10 cellular contexts compared by ENCODE assay signal in the genomic region with DNA sequence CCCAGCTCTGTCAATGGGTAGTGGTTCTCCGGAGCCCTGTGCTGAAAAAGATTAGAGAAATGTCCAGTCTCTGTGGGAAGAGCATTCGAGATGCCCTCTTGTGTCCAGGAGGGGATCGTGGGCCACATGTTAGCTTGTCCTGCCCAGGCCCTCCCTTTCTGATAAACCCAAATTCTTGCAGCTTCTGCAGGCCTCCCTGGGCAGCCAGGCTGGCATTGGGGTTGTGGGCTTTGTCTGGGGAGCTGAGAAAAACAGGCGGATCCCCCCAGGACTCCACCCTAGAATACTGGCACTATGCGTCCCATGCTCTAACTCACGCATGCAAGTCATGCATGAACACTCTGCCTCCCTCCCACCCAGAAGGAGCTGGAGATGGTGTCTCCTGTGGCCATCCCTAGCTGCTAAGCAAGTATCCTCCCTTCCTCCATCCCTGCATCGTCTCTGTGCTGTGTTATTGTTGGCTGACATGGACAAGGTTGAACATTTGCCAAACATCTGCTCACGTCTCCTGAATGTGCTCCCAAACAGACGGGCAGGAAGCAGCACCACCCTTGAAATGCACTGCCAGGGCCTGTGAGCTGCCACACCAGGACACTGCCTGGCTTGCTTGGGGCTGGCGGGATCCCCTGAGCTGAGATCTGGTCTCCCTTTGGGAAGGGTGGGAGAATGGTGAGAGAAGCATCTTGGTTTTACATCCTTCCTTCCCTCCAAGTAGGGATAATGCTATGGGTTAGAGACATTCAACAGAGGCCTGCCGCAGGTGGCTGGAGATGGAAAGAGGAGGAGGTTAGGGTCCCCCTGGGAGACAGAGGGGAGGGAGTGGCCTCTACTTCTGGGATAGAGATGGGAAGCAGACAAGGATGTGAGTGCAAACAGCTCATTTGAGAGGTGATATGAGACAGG. TPM values are rescaled to one million over a fixed set of nuclear protein-coding genes. Genes with fewer than 3 reads are reported as not detected.
A peak's percentile ranks its signal among the peaks of the same experiment; 100 is the strongest.
DNase-seq lines count a peak whose midpoint lies in the region; ATAC-seq and TF ChIP-seq lines count a peak whose summit lies in the region.
"Had no signal": no experiment of that assay in that cellular context is flagged by ENCODE, and none has a peak within 500 bp of the region (broad histone marks: within the 10 kb centered on the region; RNA-seq: fewer than 3 reads in every experiment).

No MANE protein-coding gene starts in this region.

- H3K27me3 ChIP-seq in RWPE2 (ENCODE audit: insufficient read depth, poor library complexity, severe bottlenecking), result no peaks in the 10 kb centered on the region
- H3K27me3 ChIP-seq in suprapubic skin, result no peaks in the 10 kb centered on the region

- H3K9me3 ChIP-seq in RWPE2 (ENCODE audit: severe bottlenecking) (no peaks in the 10 kb centered on the region), suprapubic skin (no peaks in the 10 kb centered on the region)

- DNase-seq in NCI-H187 treated with DMSO at 0.1 percent for 48 hours (lab: John Stamatoyannopoulos, UW) (peak; percentile 5), NCI-H187 (lab: John Stamatoyannopoulos, UW) (no peak), RWPE2 (ENCODE audit: low spot score) (no peak), glomerular visceral epithelial cell (ENCODE audit: extremely low spot score) (peak; percentile 5), suprapubic skin (ENCODE audit: low spot score in 2 of 2) (peak; percentile 76 to 87)
- no peak for DNase-seq in activated CD4-positive, CD25-positive, alpha-beta regulatory T cell treated with anti-CD3 and anti-CD28 coated beads, Interleukin-2, amount 50 U/mL, for 72 hours
- DNase-seq in stimulated activated CD4-positive, alpha-beta T cell treated with anti-CD3 and anti-CD28 coated beads, Interleukin-4, amount 100 ng/mL, for 24 hours, result no peak
- DNase-seq: kidney; stimulated activated CD4-positive, alpha-beta T cell treated with anti-CD3 and anti-CD28 coated beads, Interleukin-2, amount 100 ng/mL, for 48 hours had no signal

- peak overlapping the region; percentile 45 for H3K27ac ChIP-seq in RWPE2 (ENCODE audit: poor library complexity, severe bottlenecking)
- H3K27ac ChIP-seq in suprapubic skin, result peak overlapping the region; percentile 43

- H3K36me3 ChIP-seq in RWPE2 (ENCODE audit: low read depth) (no peaks in the 10 kb centered on the region), suprapubic skin (no peaks in the 10 kb centered on the region)

- H3K4me3 ChIP-seq in RWPE2 (ENCODE audit: severe bottlenecking) (no peak overlapping the region), suprapubic skin (no peak overlapping the region)

- TF ChIP-seq POLR2A in suprapubic skin (IDR thresholded peaks at IDR 0.05), result no peak

- TF ChIP-seq EP300 in suprapubic skin (IDR thresholded peaks at IDR 0.05), result no peak

- 36% methylated on average over 10 of the region's 11 CpGs for WGBS in suprapubic skin

- H3K4me1 ChIP-seq in RWPE2 (ENCODE audit: insufficient read depth, poor library complexity, severe bottlenecking) (peaks cover 43% of the 10 kb centered on the region), suprapubic skin (peaks cover 47% of the 10 kb centered on the region)

- TF ChIP-seq CTCF in RWPE2 (IDR thresholded peaks at IDR 0.05; ENCODE audit: poor library complexity, severe bottlenecking), result no peak
- no peak for TF ChIP-seq CTCF in suprapubic skin (IDR thresholded peaks at IDR 0.05)

- ATAC-seq in RWPE2 (ENCODE audit: low read depth) (peak; percentile 71), HG03196 (IDR thresholded peaks at IDR 0.05; ENCODE audit: unreplicated experiment) (no peak)

RNA-seq across cellular contexts. Expression of gene CFAP161, which starts 26.5 kb away (rescaled TPM):
- 1 to 10 TPM in 1 of 4 donors, not detected in 3; 2.3 TPM for total RNA-seq in suprapubic skin

RNA-seq across cellular contexts. Expression of gene IL16, which starts 36.1 kb away (rescaled TPM):
- total RNA-seq in suprapubic skin, result 10 to 100 TPM in 2 of 4 donors, 1 to 10 TPM in 2; 8.2 to 19.9 (median 13.7) TPM

Comparison
In these comparisons a context has a peak if more than half of its experiments do, and no peak if none do; other contexts are left out.
1. DNase-seq: peak in NCI-H187 treated with DMSO at 0.1 percent for 48 hours (single experiment), glomerular visceral epithelial cell (single experiment) and suprapubic skin (2 of 2); none in NCI-H187 (0 of 2), RWPE2 (single experiment), activated CD4-positive, CD25-positive, alpha-beta regulatory T cell treated with anti-CD3 and anti-CD28 coated beads, Interleukin-2, amount 50 U/mL, for 72 hours (single experiment) and stimulated activated CD4-positive, alpha-beta T cell treated with anti-CD3 and anti-CD28 coated beads, Interleukin-4, amount 100 ng/mL, for 24 hours (single experiment).